1 cellular context compared by ENCODE assay signal in the genomic region with DNA sequence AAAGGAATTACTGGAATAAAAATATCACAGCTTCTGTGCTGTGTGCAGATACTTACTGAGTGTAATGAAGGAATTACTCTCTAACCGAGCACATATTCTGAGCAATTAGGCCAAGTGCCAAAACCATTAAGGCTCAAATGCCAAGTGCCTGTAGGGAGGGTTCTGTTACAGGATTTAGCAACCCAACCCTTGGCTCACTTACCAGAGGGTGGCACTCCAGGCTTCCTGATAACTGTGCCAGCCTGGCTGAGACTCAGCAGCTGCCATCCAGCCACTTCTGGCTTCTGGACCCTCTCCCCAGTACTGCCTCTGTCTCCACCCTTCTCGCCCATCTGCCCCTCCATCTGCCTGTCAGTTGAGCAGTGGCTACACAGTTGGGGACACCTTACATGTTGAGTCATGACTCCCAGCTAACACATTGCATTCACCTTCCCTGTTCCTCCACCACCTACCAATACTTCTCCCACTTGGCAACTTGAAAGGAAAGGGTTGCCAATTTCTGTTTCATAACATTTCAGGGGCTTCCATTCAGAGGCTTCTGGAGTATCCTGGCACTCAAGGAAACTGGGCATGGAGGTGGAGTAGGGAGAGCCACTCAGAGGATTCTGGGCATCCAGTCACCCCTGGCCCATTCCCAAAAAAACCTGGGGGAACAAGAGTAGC.
A peak's percentile ranks its signal among the peaks of the same experiment; 100 is the strongest.
TF ChIP-seq lines count a peak whose summit lies in the region.

No MANE protein-coding gene starts in this region.

TF ChIP-seq in SK-N-SH, 30 proteins besides CTCF, POLR2A, EP300 and RAD21 (continued from another document):
- TF ChIP-seq, protein P1, sequence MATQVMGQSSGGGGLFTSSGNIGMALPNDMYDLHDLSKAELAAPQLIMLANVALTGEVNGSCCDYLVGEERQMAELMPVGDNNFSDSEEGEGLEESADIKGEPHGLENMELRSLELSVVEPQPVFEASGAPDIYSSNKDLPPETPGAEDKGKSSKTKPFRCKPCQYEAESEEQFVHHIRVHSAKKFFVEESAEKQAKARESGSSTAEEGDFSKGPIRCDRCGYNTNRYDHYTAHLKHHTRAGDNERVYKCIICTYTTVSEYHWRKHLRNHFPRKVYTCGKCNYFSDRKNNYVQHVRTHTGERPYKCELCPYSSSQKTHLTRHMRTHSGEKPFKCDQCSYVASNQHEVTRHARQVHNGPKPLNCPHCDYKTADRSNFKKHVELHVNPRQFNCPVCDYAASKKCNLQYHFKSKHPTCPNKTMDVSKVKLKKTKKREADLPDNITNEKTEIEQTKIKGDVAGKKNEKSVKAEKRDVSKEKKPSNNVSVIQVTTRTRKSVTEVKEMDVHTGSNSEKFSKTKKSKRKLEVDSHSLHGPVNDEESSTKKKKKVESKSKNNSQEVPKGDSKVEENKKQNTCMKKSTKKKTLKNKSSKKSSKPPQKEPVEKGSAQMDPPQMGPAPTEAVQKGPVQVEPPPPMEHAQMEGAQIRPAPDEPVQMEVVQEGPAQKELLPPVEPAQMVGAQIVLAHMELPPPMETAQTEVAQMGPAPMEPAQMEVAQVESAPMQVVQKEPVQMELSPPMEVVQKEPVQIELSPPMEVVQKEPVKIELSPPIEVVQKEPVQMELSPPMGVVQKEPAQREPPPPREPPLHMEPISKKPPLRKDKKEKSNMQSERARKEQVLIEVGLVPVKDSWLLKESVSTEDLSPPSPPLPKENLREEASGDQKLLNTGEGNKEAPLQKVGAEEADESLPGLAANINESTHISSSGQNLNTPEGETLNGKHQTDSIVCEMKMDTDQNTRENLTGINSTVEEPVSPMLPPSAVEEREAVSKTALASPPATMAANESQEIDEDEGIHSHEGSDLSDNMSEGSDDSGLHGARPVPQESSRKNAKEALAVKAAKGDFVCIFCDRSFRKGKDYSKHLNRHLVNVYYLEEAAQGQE (IDR thresholded peaks at IDR 0.05; ENCODE audit: low read depth, low read length) = no peak
- TF ChIP-seq NFIC (IDR thresholded peaks at IDR 0.05; ENCODE audit: borderline replicate concordance) (0 out of 2 replicates have a peak, but pooled peaks have one; percentile 12), TEAD4 (IDR thresholded peaks at IDR 0.05; ENCODE audit: borderline replicate concordance, insufficient read depth) (no peak)
